In genomic region chrX:68440940-68441339, GRCh38 we compare ENCODE assay signal across 9 cellular contexts. TPM values are rescaled to one million over a fixed set of nuclear protein-coding genes. Genes with fewer than 3 reads are reported as not detected.
DNase-seq lines count a peak whose midpoint lies in the region; ATAC-seq and TF ChIP-seq lines count a peak whose summit lies in the region.
"Had no signal": no experiment of that assay in that cellular context is flagged by ENCODE, and none has a peak within 500 bp of the region (broad histone marks: within the 10 kb centered on the region; RNA-seq: fewer than 3 reads in every experiment).

No MANE protein-coding gene starts in this region.

- H3K36me3 Mint-ChIP-seq in brain = no peaks in the 10 kb centered on the region

- H3K4me3 Mint-ChIP-seq in brain = peak overlapping the region in 2 of 5 experiments; percentile 49 to 68

- H3K27me3 ChIP-seq in ACC112 (ENCODE audit: insufficient read depth, low read length) (no peaks in the 10 kb centered on the region), left lung (peaks cover 0 to 3% of the 10 kb centered on the region in 2 donors), osteoblast (ENCODE audit: insufficient read depth, low read length) (no peaks in the 10 kb centered on the region)

- H2AFZ ChIP-seq in ACC112 (ENCODE audit: low read length, unreplicated experiment) (peak overlapping the region; percentile 38), osteoblast (ENCODE audit: low read length) (no peak overlapping the region)

- TF ChIP-seq CTCF in brain (conservative IDR thresholded peaks at IDR 0.05) (no peak), left lung (IDR thresholded peaks at IDR 0.05) (no peak), osteoblast (IDR thresholded peaks at IDR 0.05; ENCODE audit: extremely low read depth, low read depth, low read length) (no peak)

- no peak for TF ChIP-seq EP300 in Ishikawa (IDR thresholded peaks at IDR 0.05; ENCODE audit: borderline replicate concordance)

- H3K4me1 Mint-ChIP-seq in brain = peaks cover 8% of the 10 kb centered on the region

- no peaks in the 10 kb centered on the region for H3K79me2 ChIP-seq in ACC112 (ENCODE audit: control insufficient read depth, insufficient read depth, low read length, unreplicated experiment)
- H3K79me2 ChIP-seq in osteoblast (ENCODE audit: insufficient read depth, low read length) = no peaks in the 10 kb centered on the region

- H3K4me2 ChIP-seq in osteoblast (ENCODE audit: insufficient read depth, low read length) = no peak overlapping the region

- peak overlapping the region in 4 of 5 experiments; percentile 73 to 82 (median 80) for H3K27ac Mint-ChIP-seq in brain

- H3K9me3 ChIP-seq in left lung (no peaks in the 10 kb centered on the region), osteoblast (ENCODE audit: low read depth, low read length) (no peaks in the 10 kb centered on the region)

- ATAC-seq in left lung = peak; percentile 44
- ATAC-seq in GM21526 (IDR thresholded peaks at IDR 0.05; ENCODE audit: low FRiP score, unreplicated experiment) = no peak

- H3K27ac ChIP-seq in ACC112 (ENCODE audit: low read depth, low read length) = no peak overlapping the region
- no peak overlapping the region for H3K27ac ChIP-seq in left lung
- no peak overlapping the region for H3K27ac ChIP-seq in osteoblast (ENCODE audit: low read depth, low read length)
- H3K27ac ChIP-seq: C4-2B had no signal

- H3K4me1 ChIP-seq in ACC112 (ENCODE audit: control insufficient read depth, insufficient read depth, low read length, unreplicated experiment) (peaks cover 8% of the 10 kb centered on the region), left lung (no peaks in the 10 kb centered on the region), osteoblast (ENCODE audit: insufficient read depth, low read length) (peaks cover 7% of the 10 kb centered on the region)

- TF ChIP-seq RAD21 in Ishikawa (IDR thresholded peaks at IDR 0.05; ENCODE audit: low read depth) = no peak; the same call in 1 of the 2 replicates

- H3K27me3 Mint-ChIP-seq in brain = peaks cover 3% of the 10 kb centered on the region

- intact Hi-C loops in left lung (cut with DNase I) = no loop called here

- DNase-seq in left lung (peak in 1 of 2 donors; percentile 45), osteoblast (ENCODE audit: insufficient read length, low spot score, missing footprints) (no peak), NCI-H128 (lab: John Stamatoyannopoulos, UW; ENCODE audit: unreplicated experiment) (no peak), NCI-H526 treated with DMSO at 0.1 percent for 48 hours (lab: John Stamatoyannopoulos, UW) (no peak)

- H3K36me3 ChIP-seq in ACC112 (ENCODE audit: insufficient read depth, low read length) (no peaks in the 10 kb centered on the region), left lung (no peaks in the 10 kb centered on the region), osteoblast (ENCODE audit: insufficient read depth, low read length) (no peaks in the 10 kb centered on the region)

- H4K20me1 ChIP-seq in osteoblast (ENCODE audit: insufficient read depth, low read length) = no peaks in the 10 kb centered on the region

- H3K4me3 ChIP-seq in ACC112 (ENCODE audit: low read depth, low read length) (no peak overlapping the region), left lung (no peak overlapping the region), osteoblast (ENCODE audit: insufficient read depth, low read length) (no peak overlapping the region)

- peaks cover 0 to 7% (median 0%) of the 10 kb centered on the region in 5 experiments for H3K9me3 Mint-ChIP-seq in brain

TF ChIP-seq in Ishikawa, 13 proteins besides CTCF, POLR2A, EP300 and RAD21:
- no peak for TF ChIP-seq CEBPB (IDR thresholded peaks at IDR 0.05)
- TF ChIP-seq MAX (IDR thresholded peaks at IDR 0.05) = no peak
- no peak for TF ChIP-seq TEAD4 (IDR thresholded peaks at IDR 0.05)
- no peak for TF ChIP-seq USF1 (IDR thresholded peaks at IDR 0.05)
- peak; percentile 91 for TF ChIP-seq NFIC (IDR thresholded peaks at IDR 0.05)
- no peak for TF ChIP-seq CREB1 (IDR thresholded peaks at IDR 0.05; ENCODE audit: low read depth)

RNA-seq across cellular contexts. Expression of gene OPHN1, which starts 7.6 kb away (rescaled TPM):
- polyA plus RNA-seq in brain (ENCODE audit: insufficient read depth, low read depth, low replicate concordance) = 6.8 TPM
- total RNA-seq in left lung (10 to 100 TPM in 1 of 2 donors, 1 to 10 TPM in 1; 6.8 to 12.8 TPM), osteoblast (6.9 and 7.4 TPM in 2 replicates)

RNA-seq across cellular contexts. Expression of gene YIPF6, which starts 57.9 kb away (rescaled TPM):
- 19.2 TPM for polyA plus RNA-seq in brain (ENCODE audit: insufficient read depth, low read depth, low replicate concordance)
- total RNA-seq in left lung (10 to 100 TPM; 50.0 to 54.5 TPM), osteoblast (21.5 and 27.1 TPM in 2 replicates)
